ENCODE assay signal across 8 cellular contexts in genomic region chr1:37553927-37554808, GRCh38. TPM values are rescaled to one million over a fixed set of nuclear protein-coding genes. Genes with fewer than 3 reads are reported as not detected.
A peak's percentile ranks its signal among the peaks of the same experiment; 100 is the strongest.
DNase-seq lines count a peak whose midpoint lies in the region; ATAC-seq, FAIRE-seq and TF ChIP-seq lines count a peak whose summit lies in the region.

Gene SNIP1 (minus strand): TSS chr1:37554293. CDS start chr1:37554229, 64 bp downstream.

- intact Hi-C loops in mammary epithelial cell (cut with micrococcal nuclease) = loop anchor here (2.0 kb wide), 2 partner anchors 39 to 41 kb away; partner anchors contain the start of genes GNL2 and MEAF6

- WGBS in mammary epithelial cell (ENCODE audit: low coverage, missing lambda C conversion rate) = 18% methylated on average over 36 of the region's 54 CpGs
- 12% methylated on average over 54 of the region's 54 CpGs for WGBS in small intestine, 3 donors

- H3K27me3 ChIP-seq in mammary epithelial cell (ENCODE audit: insufficient read depth, low read length) (no peaks in the 10 kb centered on the region), small intestine (ENCODE audit: control insufficient read depth in 2 of 2, insufficient read depth in 2 of 2, low read length in 2 of 2) (no peaks in the 10 kb centered on the region)

- H3K9me3 ChIP-seq in mammary epithelial cell (replicated peaks; ENCODE audit: insufficient read depth, low read length) = peaks cover 2% of the 10 kb centered on the region
- no peaks in the 10 kb centered on the region for H3K9me3 ChIP-seq in small intestine (ENCODE audit: control insufficient read depth, low read depth)

- H4K20me1 ChIP-seq in mammary epithelial cell (ENCODE audit: insufficient read depth, low read length) = no peaks in the 10 kb centered on the region

- peaks cover 19% of the 10 kb centered on the region for H3K4me1 ChIP-seq in mammary epithelial cell (ENCODE audit: insufficient read depth, low read length)
- peaks cover 2 to 10% of the 10 kb centered on the region in 2 donors for H3K4me1 ChIP-seq in small intestine (ENCODE audit: control insufficient read depth in 2 of 2, insufficient read depth in 1 of 2, low read depth in 1 of 2, low read length in 1 of 2)

- H3K27ac ChIP-seq in 22Rv1 = peak within 1 kb of the TSS; percentile 70
- peak within 1 kb of the TSS; percentile 85 for H3K27ac ChIP-seq in mammary epithelial cell (ENCODE audit: insufficient read depth, low read depth, low read length)
- peak within 1 kb of the TSS; percentile 82 to 91 for H3K27ac ChIP-seq in small intestine (ENCODE audit: low read depth in 1 of 2, low read length in 1 of 2)

- DNase-seq in NCI-H226 (peak; percentile 86), mammary epithelial cell (peak; percentile 88), iPS-NIHi7 (ENCODE audit: extremely low spot score) (peak; percentile 95), small intestine (peak; percentile 97)

- CTCF ChIA-PET in mammary epithelial cell (lab: Charles Lee; ENCODE audit: low non-redundant PET) = no interaction called here

- peaks cover 47% of the 10 kb centered on the region for H3K79me2 ChIP-seq in mammary epithelial cell (ENCODE audit: insufficient read depth, low read length)

- H3K36me3 ChIP-seq in mammary epithelial cell (ENCODE audit: insufficient read depth, low read length) (no peaks in the 10 kb centered on the region), small intestine (ENCODE audit: control insufficient read depth in 2 of 2, insufficient read depth in 2 of 2, low read length in 2 of 2) (peaks cover 1 to 2% of the 10 kb centered on the region in 2 donors)

- no peak for TF ChIP-seq CTCF in 22Rv1 (IDR thresholded peaks at IDR 0.05)
- TF ChIP-seq CTCF in WI38 (IDR thresholded peaks at IDR 0.05; ENCODE audit: low read depth, low read length) = no peak
- TF ChIP-seq CTCF in mammary epithelial cell (conservative IDR thresholded peaks at IDR 0.05 in 1 of 2, IDR thresholded peaks at IDR 0.05 in 1 of 2; ENCODE audit: extremely low read depth in 1 of 2, insufficient read depth in 1 of 2, low read depth in 1 of 2, low read length in 2 of 2) = no peak

- no TSS peak for BruUV-seq in mammary epithelial cell (replicated peaks; lab: Mats Ljungman, UMichigan)

- in situ Hi-C loops in mammary epithelial cell (cut with MboI; ENCODE audit: low sequenced_read_pairs in 2 of 2) = no loop called here

- peak within 1 kb of the TSS; percentile 98 for H3K9ac ChIP-seq in mammary epithelial cell (ENCODE audit: insufficient read depth, low read length)

- peak; percentile 72 for TF ChIP-seq POLR2A in GM18526 (IDR thresholded peaks at IDR 0.05; ENCODE audit: extremely low read depth, insufficient read length)

- peak; percentile 88 for ATAC-seq in HG03159 (IDR thresholded peaks at IDR 0.05; ENCODE audit: unreplicated experiment)

- FAIRE-seq in small intestine (lab: Jason Lieb, UNC) = no peak

- peak within 1 kb of the TSS; percentile 89 for H3K4me3 ChIP-seq in WI38 (ENCODE audit: low read depth, low read length)
- H3K4me3 ChIP-seq in mammary epithelial cell (replicated peaks in 1 of 3; ENCODE audit: insufficient read depth in 1 of 3, low read depth in 2 of 3, low read length in 3 of 3) = peak within 1 kb of the TSS; percentile 93 to 97 (median 97)
- peak within 1 kb of the TSS; percentile 89 to 93 for H3K4me3 ChIP-seq in small intestine (ENCODE audit: low read depth in 1 of 2, low read length in 2 of 2)

- H2AFZ ChIP-seq in mammary epithelial cell (ENCODE audit: low read depth, low read length) = peak within 1 kb of the TSS; percentile 79

- dilution Hi-C loops in mammary epithelial cell (cut with HindIII; ENCODE audit: low sequenced_read_pairs) = loop anchor here (10.0 kb wide), 1 partner anchor 59 kb away; no protein-coding TSS in a partner anchor

- H3K4me2 ChIP-seq in mammary epithelial cell (ENCODE audit: insufficient read depth, low read depth, low read length) = peak within 1 kb of the TSS; percentile 93

RNA-seq across cellular contexts. Expression of gene SNIP1, which starts in this region (rescaled TPM):
- 10 to 100 TPM; 22.5 to 23.0 TPM for total RNA-seq in mammary epithelial cell
- polyA plus RNA-seq in mammary epithelial cell (4.6 TPM), small intestine (1 to 10 TPM; 4.6 to 5.1 (median 5.1) TPM)
- 12.2 TPM for polyA minus RNA-seq in mammary epithelial cell

Comparison
In these comparisons a context has a peak if more than half of its experiments do, and no peak if none do; other contexts are left out.
1. Peak in every context shown above with its lines: DNase-seq, ATAC-seq, H3K4me3 ChIP-seq and H3K27ac ChIP-seq.